8 cellular contexts compared by ENCODE assay signal in genomic region chr7:2241580-2242540, GRCh38. TPM values are rescaled to one million over a fixed set of nuclear protein-coding genes. Genes with fewer than 3 reads are reported as not detected.
DNase-seq lines count a peak whose midpoint lies in the region; ATAC-seq, FAIRE-seq and TF ChIP-seq lines count a peak whose summit lies in the region.

TSS of gene MRM2 (minus strand) at chr7:2242205. CDS start at chr7:2242169, 36 bp downstream.
TSS of gene NUDT1 (plus strand) at chr7:2242226. CDS start at chr7:2244575, 2,349 bp downstream.

- no peak for TF ChIP-seq CTCF in chondrocyte (IDR thresholded peaks at IDR 0.05)

- DNase-seq in 8988T (peak; percentile 74), GM18507 (ENCODE audit: extremely low spot score, insufficient read length, low read depth) (peak; percentile 83), NCI-H226 (peak; percentile 92), chondrocyte (ENCODE audit: low spot score) (no peak), kidney tubule cell (ENCODE audit: low spot score) (peak; percentile 85)
- DNase-seq in activated CD4-positive, alpha-beta T cell treated with anti-CD3 and anti-CD28 coated beads for 1 hour: peak; percentile 45
- DNase-seq in stimulated activated CD4-positive, alpha-beta T cell treated with anti-CD3 and anti-CD28 coated beads, Interleukin-15, amount 100 ng/mL, for 48 hours (ENCODE audit: low read depth in 2 of 2): peak; percentile 49 to 70

- H3K4me1 Mint-ChIP-seq in chondrocyte (ENCODE audit: low read depth): peaks cover 16% of the 10 kb centered on the region

- no peaks in the 10 kb centered on the region for H3K9me3 Mint-ChIP-seq in chondrocyte (ENCODE audit: low read depth)

- peak within 1 kb of the TSS; percentile 89 for H3K27ac Mint-ChIP-seq in chondrocyte (ENCODE audit: unreplicated experiment)

- FAIRE-seq in GM18507 (lab: Jason Lieb, UNC): peak; percentile 89

- peaks cover 6% of the 10 kb centered on the region for H3K36me3 Mint-ChIP-seq in chondrocyte (ENCODE audit: low read depth)

- ATAC-seq in HG03039 (IDR thresholded peaks at IDR 0.05; ENCODE audit: unreplicated experiment): peak; percentile 57

- peak within 1 kb of the TSS; percentile 93 for H3K4me3 Mint-ChIP-seq in chondrocyte (ENCODE audit: unreplicated experiment)

- H3K27me3 Mint-ChIP-seq in chondrocyte (ENCODE audit: low read depth): no peaks in the 10 kb centered on the region

RNA-seq across cellular contexts. Expression of gene MRM2, which starts in this region (rescaled TPM):
- total RNA-seq in chondrocyte: 17.7 to 19.8 TPM (median 17.8 TPM) in 3 replicates

RNA-seq across cellular contexts. Expression of gene NUDT1, which starts in this region (rescaled TPM):
- total RNA-seq in chondrocyte: 9.5 to 15.2 TPM (median 10.0 TPM) in 3 replicates
